ENCODE assay signal across 8 cellular contexts in genomic region chr1:26234644-26235384, GRCh38. TPM values are rescaled to one million over a fixed set of nuclear protein-coding genes. Genes with fewer than 3 reads are reported as not detected.
DNase-seq lines count a peak whose midpoint lies in the region; ATAC-seq and TF ChIP-seq lines count a peak whose summit lies in the region.

No MANE protein-coding gene starts in this region.

- H3K27ac Mint-ChIP-seq in neural crest cell (ENCODE audit: unreplicated experiment): peak overlapping the region; percentile 88

- H3K9me3 ChIP-seq in WERI-Rb-1 (ENCODE audit: severe bottlenecking): no peaks in the 10 kb centered on the region

- no peaks in the 10 kb centered on the region for H3K27me3 ChIP-seq in WERI-Rb-1 (ENCODE audit: insufficient read depth, low read depth, severe bottlenecking)

- peak; percentile 9 for ATAC-seq in HG03460 (IDR thresholded peaks at IDR 0.05; ENCODE audit: unreplicated experiment)

- H3K27ac ChIP-seq in WERI-Rb-1: peak overlapping the region; percentile 93

- peaks cover 30% of the 10 kb centered on the region for H3K36me3 ChIP-seq in WERI-Rb-1

- peaks cover 5% of the 10 kb centered on the region for H3K9me3 Mint-ChIP-seq in neural crest cell

- H3K4me3 ChIP-seq in WERI-Rb-1 (ENCODE audit: low read depth, low read length): peak overlapping the region; percentile 74
- peak overlapping the region; percentile 95 for H3K4me3 ChIP-seq in fibroblast of mammary gland (ENCODE audit: control insufficient read depth, low read depth, low read length)

- TF ChIP-seq CTCF in WERI-Rb-1 (IDR thresholded peaks at IDR 0.05; ENCODE audit: low read depth, low read length): no peak
- peak; percentile 20 for TF ChIP-seq CTCF in fibroblast of mammary gland (conservative IDR thresholded peaks at IDR 0.05; ENCODE audit: control insufficient read depth, insufficient read depth, low read depth, low read length)
- TF ChIP-seq CTCF in neural crest cell (conservative IDR thresholded peaks at IDR 0.05): no peak

- DNase-seq in activated T-cell treated with anti-CD3 and anti-CD28 coated beads for 24 hours (ENCODE audit: low read depth) (peak; percentile 17), WERI-Rb-1 (no peak), fibroblast of mammary gland (ENCODE audit: low read depth) (peak; percentile 38), neural crest cell (ENCODE audit: low read depth, low spot score) (no peak), KG1 (lab: John Stamatoyannopoulos, UW) (no peak), NCI-H2196 (lab: John Stamatoyannopoulos, UW; ENCODE audit: unreplicated experiment) (no peak)
- DNase-seq in activated T-cell treated with anti-CD3 and anti-CD28 coated beads, Interleukin-2, amount 50 U/mL, for 48 hours: no peak

- H3K4me1 Mint-ChIP-seq in neural crest cell: peaks cover 42% of the 10 kb centered on the region

- no peaks in the 10 kb centered on the region for H3K27me3 Mint-ChIP-seq in neural crest cell (ENCODE audit: low read depth)

- H3K36me3 Mint-ChIP-seq in neural crest cell (ENCODE audit: low read depth): peaks cover 4% of the 10 kb centered on the region

- peak overlapping the region; percentile 99 for H3K4me3 Mint-ChIP-seq in neural crest cell

RNA-seq across cellular contexts. Expression of gene CEP85, which starts 0.8 kb away (rescaled TPM):
- 46.6 and 48.0 TPM in 2 replicates for total RNA-seq in neural crest cell

RNA-seq across cellular contexts. Expression of gene CATSPER4, which starts 44.4 kb away (rescaled TPM):
- total RNA-seq in neural crest cell: not detected in 2 replicates

RNA-seq across cellular contexts. Expression of gene SH3BGRL3, which starts 45.1 kb away (rescaled TPM):
- total RNA-seq in neural crest cell: 97.9 and 100 TPM in 2 replicates

RNA-seq across cellular contexts. Expression of gene CNKSR1, which starts 57.5 kb away (rescaled TPM):
- total RNA-seq in neural crest cell: 3.0 and 3.6 TPM in 2 replicates

Comparison
In these comparisons a context has a peak if more than half of its experiments do, and no peak if none do; other contexts are left out.
1. DNase-seq: peak in activated T-cell treated with anti-CD3 and anti-CD28 coated beads for 24 hours (single experiment) and fibroblast of mammary gland (single experiment); none in activated T-cell treated with anti-CD3 and anti-CD28 coated beads, Interleukin-2, amount 50 U/mL, for 48 hours (0 of 2), WERI-Rb-1 (single experiment), neural crest cell (single experiment), KG1 (single experiment) and NCI-H2196 (single experiment).